In the genomic region with DNA sequence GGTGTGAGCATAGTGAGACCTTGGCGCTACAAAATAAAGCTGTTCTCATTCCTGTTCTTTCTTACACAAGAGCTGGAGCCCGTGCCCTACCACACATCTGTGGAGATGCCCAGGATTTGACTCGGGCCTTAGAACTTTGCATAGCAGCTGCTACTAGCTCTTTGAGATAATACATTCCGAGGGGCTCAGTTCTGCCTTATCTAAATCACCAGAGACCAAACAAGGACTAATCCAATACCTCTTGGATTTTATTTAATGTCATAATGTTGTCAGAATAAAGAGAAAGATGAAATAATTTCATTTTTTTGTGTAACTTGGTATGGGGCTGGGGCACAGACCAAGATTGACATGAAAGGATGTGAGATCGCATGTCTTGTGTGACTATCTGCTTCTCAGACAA, we compare ENCODE assay signal across 12 cellular contexts. TPM values are rescaled to one million over a fixed set of nuclear protein-coding genes. Genes with fewer than 3 reads are reported as not detected.
DNase-seq lines count a peak whose midpoint lies in the region; ATAC-seq and TF ChIP-seq lines count a peak whose summit lies in the region.
"Had no signal": no experiment of that assay in that cellular context is flagged by ENCODE, and none has a peak within 500 bp of the region (broad histone marks: within the 10 kb centered on the region; RNA-seq: fewer than 3 reads in every experiment).

No MANE protein-coding gene starts in this region.

- H3K4me1 ChIP-seq in Peyer's patch = peaks cover 0 to 20% (median 11%) of the 10 kb centered on the region in 4 donors
- H3K4me1 ChIP-seq: foreskin keratinocyte had no signal

- TF ChIP-seq POLR2A in Peyer's patch (IDR thresholded peaks at IDR 0.05) = no peak

- no peaks in the 10 kb centered on the region for H3K9me3 Mint-ChIP-seq in activated T-cell treated with anti-CD3 and anti-CD28 coated beads, Interleukin-2, amount 50 U/mL, for 72 hours
- peaks cover 0 to 6% of the 10 kb centered on the region in 2 donors for H3K9me3 Mint-ChIP-seq in effector memory CD8-positive, alpha-beta T cell
- peaks cover 1 to 3% of the 10 kb centered on the region in 2 donors for H3K9me3 Mint-ChIP-seq in stimulated activated naive B cell treated with anti-CD40 and anti-IgM and Interleukin-4, amounts not matched to agents 10 μg/mL and 1 μg/mL and 100 μg/mL, for 72 hours

- DNase-seq in activated T-cell treated with anti-CD3 and anti-CD28 coated beads, Interleukin-2, amount 50 U/mL, for 72 hours = no peak
- no peak for DNase-seq in activated T-cell treated with anti-CD3 and anti-CD28 coated beads, Interleukin-2, amount 50 U/mL, for 1 hour
- DNase-seq in Peyer's patch (no peak), occipital lobe (lab: John Stamatoyannopoulos, UW) (no peak)
- no peak for DNase-seq in effector memory CD8-positive, alpha-beta T cell
- no peak for DNase-seq in stimulated activated naive B cell treated with anti-CD40 and anti-IgM and Interleukin-4, amounts not matched to agents 10 μg/mL and 1 μg/mL and 100 μg/mL, for 72 hours
- DNase-seq: cortex of kidney, small intestine had no signal

- peak overlapping the region; percentile 83 for H3K27ac Mint-ChIP-seq in activated T-cell treated with anti-CD3 and anti-CD28 coated beads, Interleukin-2, amount 50 U/mL, for 72 hours
- peak overlapping the region; percentile 35 to 92 for H3K27ac Mint-ChIP-seq in effector memory CD8-positive, alpha-beta T cell
- H3K27ac Mint-ChIP-seq in stimulated activated naive B cell treated with anti-CD40 and anti-IgM and Interleukin-4, amounts not matched to agents 10 μg/mL and 1 μg/mL and 100 μg/mL, for 72 hours = peak overlapping the region; percentile 48

- H3K27me3 Mint-ChIP-seq in activated T-cell treated with anti-CD3 and anti-CD28 coated beads, Interleukin-2, amount 50 U/mL, for 72 hours (ENCODE audit: low read depth) = no peaks in the 10 kb centered on the region
- no peaks in the 10 kb centered on the region for H3K27me3 Mint-ChIP-seq in effector memory CD8-positive, alpha-beta T cell
- H3K27me3 Mint-ChIP-seq in stimulated activated naive B cell treated with anti-CD40 and anti-IgM and Interleukin-4, amounts not matched to agents 10 μg/mL and 1 μg/mL and 100 μg/mL, for 72 hours = no peaks in the 10 kb centered on the region

- no peaks in the 10 kb centered on the region for H3K27me3 ChIP-seq in Peyer's patch
- H3K27me3 ChIP-seq: foreskin keratinocyte had no signal

- H3K9me3 ChIP-seq in Peyer's patch = no peaks in the 10 kb centered on the region

- H3K36me3 ChIP-seq in Peyer's patch = peaks cover 0 to 54% (median 0%) of the 10 kb centered on the region in 3 donors

- ATAC-seq in activated T-cell treated with anti-CD3 and anti-CD28 coated beads, Interleukin-2, amount 50 U/mL, for 72 hours (replicated peaks in 1 of 2) = no peak
- ATAC-seq in effector memory CD8-positive, alpha-beta T cell (replicated peaks) = no peak
- no peak for ATAC-seq in stimulated activated naive B cell treated with anti-CD40 and anti-IgM and Interleukin-4, amounts not matched to agents 10 μg/mL and 1 μg/mL and 100 μg/mL, for 72 hours (replicated peaks)
- ATAC-seq in HG02798 (IDR thresholded peaks at IDR 0.05; ENCODE audit: poor library complexity, unreplicated experiment) = no peak
- no peak for ATAC-seq in GM21528 (IDR thresholded peaks at IDR 0.05; ENCODE audit: low FRiP score, unreplicated experiment)

- peak overlapping the region; percentile 11 to 75 (median 30) for H3K27ac ChIP-seq in Peyer's patch
- H3K27ac ChIP-seq: foreskin keratinocyte had no signal

- H3K36me3 Mint-ChIP-seq in activated T-cell treated with anti-CD3 and anti-CD28 coated beads, Interleukin-2, amount 50 U/mL, for 72 hours (ENCODE audit: insufficient read depth in 2 of 2) = peaks cover 23 to 46% of the 10 kb centered on the region in 2 donors
- peaks cover 68% of the 10 kb centered on the region for H3K36me3 Mint-ChIP-seq in effector memory CD8-positive, alpha-beta T cell (ENCODE audit: insufficient read depth)
- H3K36me3 Mint-ChIP-seq in stimulated activated naive B cell treated with anti-CD40 and anti-IgM and Interleukin-4, amounts not matched to agents 10 μg/mL and 1 μg/mL and 100 μg/mL, for 72 hours = peaks cover 58 to 65% of the 10 kb centered on the region in 2 donors

- peaks cover 63% of the 10 kb centered on the region for H3K4me1 Mint-ChIP-seq in activated T-cell treated with anti-CD3 and anti-CD28 coated beads, Interleukin-2, amount 50 U/mL, for 72 hours (ENCODE audit: low read depth)
- H3K4me1 Mint-ChIP-seq in effector memory CD8-positive, alpha-beta T cell (ENCODE audit: low read depth in 2 of 2) = peaks cover 57 to 67% of the 10 kb centered on the region in 2 donors
- H3K4me1 Mint-ChIP-seq in stimulated activated naive B cell treated with anti-CD40 and anti-IgM and Interleukin-4, amounts not matched to agents 10 μg/mL and 1 μg/mL and 100 μg/mL, for 72 hours = peaks cover 40 to 56% of the 10 kb centered on the region in 2 donors

- no peak for TF ChIP-seq CTCF in Peyer's patch (IDR thresholded peaks at IDR 0.05)

- peak overlapping the region; percentile 48 to 50 for H3K4me3 Mint-ChIP-seq in activated T-cell treated with anti-CD3 and anti-CD28 coated beads, Interleukin-2, amount 50 U/mL, for 72 hours
- H3K4me3 Mint-ChIP-seq in effector memory CD8-positive, alpha-beta T cell = peak overlapping the region; percentile 64 to 67
- H3K4me3 Mint-ChIP-seq in stimulated activated naive B cell treated with anti-CD40 and anti-IgM and Interleukin-4, amounts not matched to agents 10 μg/mL and 1 μg/mL and 100 μg/mL, for 72 hours = no peak overlapping the region

- no peak overlapping the region for H3K4me3 ChIP-seq in Peyer's patch

RNA-seq across cellular contexts. Expression of gene PNP, which starts 7.6 kb away (rescaled TPM):
- 100 to 1,000 TPM; 111 to 115 TPM for total RNA-seq in activated T-cell treated with anti-CD3 and anti-CD28 coated beads, Interleukin-2, amount 50 U/mL, for 72 hours
- total RNA-seq in Peyer's patch = 10 to 100 TPM; 51.4 to 70.1 (median 53.7) TPM
- 3.1 TPM for total RNA-seq in occipital lobe

RNA-seq across cellular contexts. Expression of gene PIP4P1, which starts 15.6 kb away (rescaled TPM):
- total RNA-seq in activated T-cell treated with anti-CD3 and anti-CD28 coated beads, Interleukin-2, amount 50 U/mL, for 72 hours = 10 to 100 TPM; 38.2 to 45.8 TPM
- 10 to 100 TPM; 22.3 to 60.9 (median 31.1) TPM for total RNA-seq in Peyer's patch
- 26.0 TPM for total RNA-seq in occipital lobe

RNA-seq across cellular contexts. Expression of gene APEX1, which starts 21.8 kb away (rescaled TPM):
- 100 to 1,000 TPM; 198 to 209 TPM for total RNA-seq in activated T-cell treated with anti-CD3 and anti-CD28 coated beads, Interleukin-2, amount 50 U/mL, for 72 hours
- total RNA-seq in Peyer's patch (100 to 1,000 TPM in 1 of 4 donors, 10 to 100 TPM in 3; 79.8 to 142 (median 92.0) TPM), occipital lobe (56.9 TPM)

RNA-seq across cellular contexts. Expression of gene OSGEP, which starts 22.2 kb away (rescaled TPM):
- total RNA-seq in activated T-cell treated with anti-CD3 and anti-CD28 coated beads, Interleukin-2, amount 50 U/mL, for 72 hours = 10 to 100 TPM; 50.7 to 68.1 TPM
- total RNA-seq in Peyer's patch = 100 to 1,000 TPM in 3 of 4 donors, 10 to 100 TPM in 1; 58.3 to 112 (median 102) TPM
- total RNA-seq in occipital lobe = 36.8 TPM

RNA-seq across cellular contexts. Expression of gene RNASE10, which starts 28.5 kb away (rescaled TPM):
- total RNA-seq in activated T-cell treated with anti-CD3 and anti-CD28 coated beads, Interleukin-2, amount 50 U/mL, for 72 hours = under 1 TPM; 0.77 to 0.90 TPM
- total RNA-seq in Peyer's patch (not detected), occipital lobe (not detected)
- total RNA-seq: urinary bladder had no signal

Comparison
In these comparisons a context has a peak if more than half of its experiments do, and no peak if none do; other contexts are left out.
1. H3K4me3 Mint-ChIP-seq: peak in activated T-cell treated with anti-CD3 and anti-CD28 coated beads, Interleukin-2, amount 50 U/mL, for 72 hours (2 of 2) and effector memory CD8-positive, alpha-beta T cell (2 of 2); none in stimulated activated naive B cell treated with anti-CD40 and anti-IgM and Interleukin-4, amounts not matched to agents 10 μg/mL and 1 μg/mL and 100 μg/mL, for 72 hours (0 of 2).
2. RNA of gene PNP, which starts 7.6 kb away (total RNA-seq): 111 to 115 TPM in activated T-cell treated with anti-CD3 and anti-CD28 coated beads, Interleukin-2, amount 50 U/mL, for 72 hours and 51.4 to 70.1 TPM in Peyer's patch; 3.1 TPM in occipital lobe (single experiment); every median in the first group is over 10 times any median in the second.
3. Peak in every context shown above with its lines, with median percentiles within 50 percentile points of each other: H3K27ac Mint-ChIP-seq.